In genomic region chr3:128993461-128994172, GRCh38 we compare ENCODE assay signal across 8 cellular contexts. TPM values are rescaled to one million over a fixed set of nuclear protein-coding genes. Genes with fewer than 3 reads are reported as not detected.
DNase-seq lines count a peak whose midpoint lies in the region; ATAC-seq, FAIRE-seq and TF ChIP-seq lines count a peak whose summit lies in the region.

A gene with protein sequence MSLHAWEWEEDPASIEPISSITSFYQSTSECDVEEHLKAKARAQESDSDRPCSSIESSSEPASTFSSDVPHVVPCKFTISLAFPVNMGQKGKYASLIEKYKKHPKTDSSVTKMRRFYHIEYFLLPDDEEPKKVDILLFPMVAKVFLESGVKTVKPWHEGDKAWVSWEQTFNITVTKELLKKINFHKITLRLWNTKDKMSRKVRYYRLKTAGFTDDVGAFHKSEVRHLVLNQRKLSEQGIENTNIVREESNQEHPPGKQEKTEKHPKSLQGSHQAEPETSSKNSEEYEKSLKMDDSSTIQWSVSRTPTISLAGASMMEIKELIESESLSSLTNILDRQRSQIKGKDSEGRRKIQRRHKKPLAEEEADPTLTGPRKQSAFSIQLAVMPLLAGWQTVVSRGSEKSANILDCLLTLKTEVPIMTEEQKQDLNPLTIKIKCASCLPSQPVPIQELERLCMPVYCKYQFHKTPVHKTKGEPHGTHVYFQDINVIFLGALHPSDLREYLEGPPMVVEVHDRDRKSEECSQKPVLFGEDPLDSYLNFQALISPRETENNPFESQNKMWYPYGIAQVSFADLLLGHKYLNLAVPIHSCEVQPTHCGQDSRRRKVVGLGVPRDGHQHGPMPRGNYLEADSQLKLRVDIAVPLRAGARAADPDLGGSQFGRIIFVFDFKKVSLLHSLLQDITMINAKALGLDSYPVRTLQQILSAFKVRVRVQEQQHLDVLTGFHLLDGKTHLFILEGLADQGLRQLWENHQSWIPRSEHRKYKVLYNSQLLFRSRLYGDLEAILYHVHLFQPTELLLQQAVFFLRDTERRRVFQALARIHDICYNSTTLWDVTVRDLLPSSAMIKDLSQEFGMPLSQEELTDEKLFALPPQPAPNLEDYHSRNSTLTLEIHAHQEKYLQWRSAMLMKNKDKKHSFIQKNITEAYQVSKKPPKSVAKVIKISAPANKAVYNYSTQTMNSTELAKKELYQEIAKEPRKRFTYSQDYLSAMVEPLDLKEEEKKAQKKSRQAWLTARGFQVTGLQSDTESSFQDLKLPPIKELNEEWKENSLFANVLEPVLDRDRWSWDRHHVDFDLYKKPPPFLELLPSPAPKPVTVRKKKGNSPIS (minus strand): TSS chr3:128994076. CDS start chr3:128993304, 772 bp downstream.

- H3K36me3 ChIP-seq in ES-I3 (ENCODE audit: insufficient read depth, low read length) (no peaks in the 10 kb centered on the region), WERI-Rb-1 (no peaks in the 10 kb centered on the region), small intestine (ENCODE audit: control insufficient read depth in 2 of 2, insufficient read depth in 2 of 2, low read length in 2 of 2) (no peaks in the 10 kb centered on the region)

- peak within 1 kb of the TSS; percentile 67 for H3K4me3 Mint-ChIP-seq in MCF 10A (ENCODE audit: unreplicated experiment)

- intact Hi-C loops in MCF 10A (cut with micrococcal nuclease), result no loop called here

- POLR2A ChIA-PET in MCF 10A (lab: Yijun Ruan, JAX), result interaction anchor here (1.0 to 1.2 kb wide), 2 partner anchors 9 to 23 kb away, joined by 3 read pairs; no protein-coding TSS in a partner anchor

- no peaks in the 10 kb centered on the region for H3K4me1 Mint-ChIP-seq in MCF 10A (ENCODE audit: insufficient read depth, unreplicated experiment)

- peak; percentile 90 for ATAC-seq in HG02678 (IDR thresholded peaks at IDR 0.05; ENCODE audit: unreplicated experiment)

- peak within 1 kb of the TSS; percentile 58; the same call in 1 of the 2 replicates for H3K9ac ChIP-seq in ES-I3 (ENCODE audit: low read depth, low read length)

- H3K9me3 ChIP-seq in ES-I3 (ENCODE audit: control insufficient read depth, insufficient read depth, low read length), result no peaks in the 10 kb centered on the region
- no peaks in the 10 kb centered on the region for H3K9me3 ChIP-seq in WERI-Rb-1 (ENCODE audit: severe bottlenecking)
- no peaks in the 10 kb centered on the region for H3K9me3 ChIP-seq in small intestine (ENCODE audit: control insufficient read depth, low read depth)

- FAIRE-seq in small intestine (lab: Jason Lieb, UNC), result no peak
- no peak for FAIRE-seq in urothelium cell line (lab: Jason Lieb, UNC)

- TF ChIP-seq CTCF in WERI-Rb-1 (IDR thresholded peaks at IDR 0.05; ENCODE audit: low read depth, low read length) (no peak), MCF 10A (IDR thresholded peaks at IDR 0.05; ENCODE audit: unreplicated experiment) (no peak)

- peak within 1 kb of the TSS; percentile 13 for H3K27ac Mint-ChIP-seq in MCF 10A (ENCODE audit: low read depth, unreplicated experiment)

- no peaks in the 10 kb centered on the region for H3K27me3 Mint-ChIP-seq in MCF 10A (ENCODE audit: insufficient read depth, unreplicated experiment)

- 5 to 15% (median 9%) methylated on average over 52 to 57 of the region's 57 CpGs for WGBS in small intestine, 3 donors

- BruUV-seq in MCF 10A (replicated peaks; lab: Mats Ljungman, UMichigan), result no TSS peak

- DNase-seq in NCI-H1930 (lab: John Stamatoyannopoulos, UW) (peak; percentile 77 to 83), WERI-Rb-1 (peak; percentile 88), MCF 10A (ENCODE audit: unreplicated experiment) (peak; percentile 80), inferior parietal cortex (ENCODE audit: extremely low spot score) (peak; percentile 64), small intestine (peak; percentile 83), urothelium cell line (ENCODE audit: low spot score) (no peak)

- no peaks in the 10 kb centered on the region for H3K9me3 Mint-ChIP-seq in MCF 10A (ENCODE audit: unreplicated experiment)

- CTCF ChIA-PET in MCF 10A (lab: Yijun Ruan, JAX), result interaction anchor here (1.1 to 3.8 kb wide), 2 partner anchors 10 to 24 kb away, joined by 5 to 26 read pairs; no protein-coding TSS in a partner anchor

- H3K4me1 ChIP-seq in ES-I3 (ENCODE audit: insufficient read depth, low read length), result peaks cover 10% of the 10 kb centered on the region; the same call in 1 of the 2 replicates
- peaks cover 0 to 3% of the 10 kb centered on the region in 2 donors for H3K4me1 ChIP-seq in small intestine (ENCODE audit: control insufficient read depth in 2 of 2, insufficient read depth in 1 of 2, low read depth in 1 of 2, low read length in 1 of 2)

- H3K36me3 Mint-ChIP-seq in MCF 10A (ENCODE audit: insufficient read depth, unreplicated experiment), result no peaks in the 10 kb centered on the region

- H3K27me3 ChIP-seq in WERI-Rb-1 (ENCODE audit: insufficient read depth, low read depth, severe bottlenecking) (no peaks in the 10 kb centered on the region), small intestine (ENCODE audit: control insufficient read depth in 2 of 2, insufficient read depth in 2 of 2, low read length in 2 of 2) (no peaks in the 10 kb centered on the region)

- H3K4me3 ChIP-seq in WERI-Rb-1 (ENCODE audit: low read depth, low read length), result peak within 1 kb of the TSS; percentile 47
- H3K4me3 ChIP-seq in small intestine (ENCODE audit: low read depth in 1 of 2, low read length in 2 of 2), result peak within 1 kb of the TSS in 1 of 2 donors; percentile 36

- H3K27ac ChIP-seq in WERI-Rb-1, result no peak within 1 kb of the TSS
- no peak within 1 kb of the TSS for H3K27ac ChIP-seq in small intestine (ENCODE audit: low read depth in 1 of 2, low read length in 1 of 2)

RNA-seq across cellular contexts. Expression of the gene that starts here (rescaled TPM):
- 0.10 and 0.16 TPM in 2 replicates for total RNA-seq in MCF 10A (2022)
- under 1 TPM in 1 of 3 donors, not detected in 2; 0.78 TPM for polyA plus RNA-seq in small intestine

Comparison
In these comparisons a context has a peak if more than half of its experiments do, and no peak if none do; other contexts are left out.
1. Peak in DNase-seq in MCF 10A; RNA of the gene not detected or under 1 TPM.
2. Peak in DNase-seq in small intestine; RNA of the gene not detected or under 1 TPM.